8 cellular contexts compared by ENCODE assay signal in the genomic region with DNA sequence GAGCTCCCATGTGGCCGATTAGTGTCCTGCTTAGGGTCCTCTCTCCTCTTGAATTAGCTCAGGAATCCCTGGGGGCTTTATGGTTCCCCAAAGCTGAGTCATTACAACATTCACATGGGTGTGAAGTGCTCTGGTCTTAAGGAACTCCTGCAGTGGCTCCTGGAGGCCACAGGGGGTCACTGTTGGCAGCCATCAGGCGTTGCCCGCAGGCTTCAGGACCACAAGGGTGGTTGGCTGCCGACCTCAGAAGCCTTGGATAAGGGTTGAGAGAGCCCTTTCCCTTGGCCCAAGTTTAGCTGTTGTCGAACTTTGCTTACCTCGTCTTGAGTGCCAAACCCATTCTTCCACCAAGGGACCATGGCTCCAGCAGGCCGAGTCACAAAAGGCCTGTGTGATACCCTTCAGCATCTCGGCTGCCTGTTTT.
DNase-seq lines count a peak whose midpoint lies in the region; ATAC-seq and TF ChIP-seq lines count a peak whose summit lies in the region.

No MANE protein-coding gene starts in this region.

- no peak overlapping the region for H3K4me2 ChIP-seq in GM23248 (ENCODE audit: unreplicated experiment)

- in situ Hi-C loops in GM23248 (cut with MboI): no loop called here

- H3K9ac ChIP-seq in GM23248: no peak overlapping the region

- TF ChIP-seq EP300 in Ishikawa (IDR thresholded peaks at IDR 0.05; ENCODE audit: borderline replicate concordance) (no peak), gastroesophageal sphincter (IDR thresholded peaks at IDR 0.05) (no peak)

- H3K4me1 ChIP-seq in GM23248 (ENCODE audit: insufficient read depth): no peaks in the 10 kb centered on the region
- H3K4me1 ChIP-seq in gastroesophageal sphincter: no peaks in the 10 kb centered on the region

- H3K4me3 ChIP-seq in GM23248: no peak overlapping the region
- H3K4me3 ChIP-seq in gastroesophageal sphincter: no peak overlapping the region

- no peak overlapping the region for H3K27ac ChIP-seq in GM23248
- no peak overlapping the region for H3K27ac ChIP-seq in gastroesophageal sphincter

- intact Hi-C loops in activated CD4-positive, alpha-beta T cell treated with anti-CD3 and anti-CD28 coated beads, Interleukin-2, amount 10 ng/mL, durations not matched to agents 24 days and 14 days (cut with micrococcal nuclease): loop anchor here (5.0 kb wide), 2 partner anchors 157 to 217 kb away; no protein-coding TSS in a partner anchor

- H3K9me3 Mint-ChIP-seq in activated CD4-positive, alpha-beta T cell treated with anti-CD3 and anti-CD28 coated beads, Interleukin-2, amount 10 ng/mL, durations not matched to agents 24 days and 14 days: no peaks in the 10 kb centered on the region
- H3K9me3 Mint-ChIP-seq in naive thymus-derived CD8-positive, alpha-beta T cell: no peaks in the 10 kb centered on the region

- H3K36me3 ChIP-seq in GM23248 (ENCODE audit: low read depth) (no peaks in the 10 kb centered on the region), gastroesophageal sphincter (no peaks in the 10 kb centered on the region)

- peak; percentile 66 for TF ChIP-seq RAD21 in Ishikawa (IDR thresholded peaks at IDR 0.05; ENCODE audit: low read depth)

- no peaks in the 10 kb centered on the region for H4K20me1 ChIP-seq in GM23248 (ENCODE audit: insufficient read depth)

- H3K27me3 ChIP-seq in GM23248 (replicated peaks; ENCODE audit: insufficient read depth) (no peaks in the 10 kb centered on the region), gastroesophageal sphincter (no peaks in the 10 kb centered on the region)

- H3K27ac Mint-ChIP-seq in activated CD4-positive, alpha-beta T cell treated with anti-CD3 and anti-CD28 coated beads, Interleukin-2, amount 10 ng/mL, durations not matched to agents 24 days and 14 days: no peak overlapping the region
- no peak overlapping the region for H3K27ac Mint-ChIP-seq in naive thymus-derived CD8-positive, alpha-beta T cell

- 30 to 36% methylated on average over 8 of the region's 8 CpGs for WGBS in GM23248 (ENCODE audit: low coverage in 1 of 2, low lambda C conversion rate in 2 of 2, missing lambda C conversion rate in 2 of 2), 2 experiments
- WGBS in gastroesophageal sphincter (ENCODE audit: low coverage in 1 of 2), 2 donors: 66 to 69% methylated on average over 4 of the region's 8 CpGs

- no peak overlapping the region for H2AFZ ChIP-seq in GM23248

- no peaks in the 10 kb centered on the region for H3F3A ChIP-seq in GM23248 (ENCODE audit: insufficient read depth)

- no peak for TF ChIP-seq POLR2A in gastroesophageal sphincter (IDR thresholded peaks at IDR 0.05)

- no peaks in the 10 kb centered on the region for H3K9me3 ChIP-seq in GM23248 (ENCODE audit: low read depth)
- H3K9me3 ChIP-seq in gastroesophageal sphincter: no peaks in the 10 kb centered on the region

- peak; percentile 78 for DNase-seq in activated CD4-positive, alpha-beta T cell treated with anti-CD3 and anti-CD28 coated beads, Interleukin-2, amount 10 ng/mL, durations not matched to agents 24 days and 14 days
- no peak for DNase-seq in activated CD4-positive, alpha-beta T cell treated with anti-CD3 and anti-CD28 coated beads for 4 hours
- DNase-seq in GM23248: peak; percentile 41
- peak; percentile 65 for DNase-seq in UCSD-AML1 (lab: John Stamatoyannopoulos, UW; ENCODE audit: unreplicated experiment)
- peak in 4 of 10 donors; percentile 11 to 27 (median 20) for DNase-seq in naive thymus-derived CD8-positive, alpha-beta T cell

- POLR2A ChIA-PET in naive thymus-derived CD8-positive, alpha-beta T cell (lab: Charles Lee): no interaction called here

- H3K36me3 Mint-ChIP-seq in activated CD4-positive, alpha-beta T cell treated with anti-CD3 and anti-CD28 coated beads, Interleukin-2, amount 10 ng/mL, durations not matched to agents 24 days and 14 days (ENCODE audit: low read depth): no peaks in the 10 kb centered on the region
- no peaks in the 10 kb centered on the region for H3K36me3 Mint-ChIP-seq in naive thymus-derived CD8-positive, alpha-beta T cell

- TF ChIP-seq CTCF in gastroesophageal sphincter (IDR thresholded peaks at IDR 0.05): peak in 1 of 4 experiments; percentile 34

- peaks cover 3% of the 10 kb centered on the region for H3K4me1 Mint-ChIP-seq in activated CD4-positive, alpha-beta T cell treated with anti-CD3 and anti-CD28 coated beads, Interleukin-2, amount 10 ng/mL, durations not matched to agents 24 days and 14 days
- peaks cover 0 to 17% (median 0%) of the 10 kb centered on the region in 4 donors for H3K4me1 Mint-ChIP-seq in naive thymus-derived CD8-positive, alpha-beta T cell

- H3K9me2 ChIP-seq in GM23248 (ENCODE audit: insufficient read depth): no peaks in the 10 kb centered on the region

- no peak overlapping the region for H3K4me3 Mint-ChIP-seq in activated CD4-positive, alpha-beta T cell treated with anti-CD3 and anti-CD28 coated beads, Interleukin-2, amount 10 ng/mL, durations not matched to agents 24 days and 14 days
- H3K4me3 Mint-ChIP-seq in naive thymus-derived CD8-positive, alpha-beta T cell: no peak overlapping the region

- ATAC-seq in esophagus mucosa (peak; percentile 50), gastroesophageal sphincter (no peak)
- peak; percentile 51 to 60 for ATAC-seq in naive thymus-derived CD8-positive, alpha-beta T cell

- H3K79me2 ChIP-seq in GM23248 (ENCODE audit: insufficient read depth): no peaks in the 10 kb centered on the region

- H3K27me3 Mint-ChIP-seq in activated CD4-positive, alpha-beta T cell treated with anti-CD3 and anti-CD28 coated beads, Interleukin-2, amount 10 ng/mL, durations not matched to agents 24 days and 14 days: no peaks in the 10 kb centered on the region
- H3K27me3 Mint-ChIP-seq in naive thymus-derived CD8-positive, alpha-beta T cell: no peaks in the 10 kb centered on the region

TF ChIP-seq in Ishikawa, 13 proteins besides CTCF, POLR2A, EP300 and RAD21:
- TF ChIP-seq CREB1 (IDR thresholded peaks at IDR 0.05; ENCODE audit: low read depth) (no peak), CEBPB (IDR thresholded peaks at IDR 0.05) (no peak), TEAD4 (IDR thresholded peaks at IDR 0.05) (no peak), TCF12 (IDR thresholded peaks at IDR 0.05; ENCODE audit: low read depth) (no peak), ZBTB7A (IDR thresholded peaks at IDR 0.05; ENCODE audit: low read depth) (no peak), EGR1 (IDR thresholded peaks at IDR 0.05) (no peak)
- TF ChIP-seq, protein P1, sequence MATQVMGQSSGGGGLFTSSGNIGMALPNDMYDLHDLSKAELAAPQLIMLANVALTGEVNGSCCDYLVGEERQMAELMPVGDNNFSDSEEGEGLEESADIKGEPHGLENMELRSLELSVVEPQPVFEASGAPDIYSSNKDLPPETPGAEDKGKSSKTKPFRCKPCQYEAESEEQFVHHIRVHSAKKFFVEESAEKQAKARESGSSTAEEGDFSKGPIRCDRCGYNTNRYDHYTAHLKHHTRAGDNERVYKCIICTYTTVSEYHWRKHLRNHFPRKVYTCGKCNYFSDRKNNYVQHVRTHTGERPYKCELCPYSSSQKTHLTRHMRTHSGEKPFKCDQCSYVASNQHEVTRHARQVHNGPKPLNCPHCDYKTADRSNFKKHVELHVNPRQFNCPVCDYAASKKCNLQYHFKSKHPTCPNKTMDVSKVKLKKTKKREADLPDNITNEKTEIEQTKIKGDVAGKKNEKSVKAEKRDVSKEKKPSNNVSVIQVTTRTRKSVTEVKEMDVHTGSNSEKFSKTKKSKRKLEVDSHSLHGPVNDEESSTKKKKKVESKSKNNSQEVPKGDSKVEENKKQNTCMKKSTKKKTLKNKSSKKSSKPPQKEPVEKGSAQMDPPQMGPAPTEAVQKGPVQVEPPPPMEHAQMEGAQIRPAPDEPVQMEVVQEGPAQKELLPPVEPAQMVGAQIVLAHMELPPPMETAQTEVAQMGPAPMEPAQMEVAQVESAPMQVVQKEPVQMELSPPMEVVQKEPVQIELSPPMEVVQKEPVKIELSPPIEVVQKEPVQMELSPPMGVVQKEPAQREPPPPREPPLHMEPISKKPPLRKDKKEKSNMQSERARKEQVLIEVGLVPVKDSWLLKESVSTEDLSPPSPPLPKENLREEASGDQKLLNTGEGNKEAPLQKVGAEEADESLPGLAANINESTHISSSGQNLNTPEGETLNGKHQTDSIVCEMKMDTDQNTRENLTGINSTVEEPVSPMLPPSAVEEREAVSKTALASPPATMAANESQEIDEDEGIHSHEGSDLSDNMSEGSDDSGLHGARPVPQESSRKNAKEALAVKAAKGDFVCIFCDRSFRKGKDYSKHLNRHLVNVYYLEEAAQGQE (IDR thresholded peaks at IDR 0.05; ENCODE audit: low read depth): no peak

Comparison
In these comparisons a context has a peak if more than half of its experiments do, and no peak if none do; other contexts are left out.
1. DNase-seq: peak in activated CD4-positive, alpha-beta T cell treated with anti-CD3 and anti-CD28 coated beads, Interleukin-2, amount 10 ng/mL, durations not matched to agents 24 days and 14 days (single experiment), GM23248 (single experiment) and UCSD-AML1 (single experiment); none in activated CD4-positive, alpha-beta T cell treated with anti-CD3 and anti-CD28 coated beads for 4 hours (0 of 2).